ENCODE assay signal across 29 cellular contexts in the genomic region with DNA sequence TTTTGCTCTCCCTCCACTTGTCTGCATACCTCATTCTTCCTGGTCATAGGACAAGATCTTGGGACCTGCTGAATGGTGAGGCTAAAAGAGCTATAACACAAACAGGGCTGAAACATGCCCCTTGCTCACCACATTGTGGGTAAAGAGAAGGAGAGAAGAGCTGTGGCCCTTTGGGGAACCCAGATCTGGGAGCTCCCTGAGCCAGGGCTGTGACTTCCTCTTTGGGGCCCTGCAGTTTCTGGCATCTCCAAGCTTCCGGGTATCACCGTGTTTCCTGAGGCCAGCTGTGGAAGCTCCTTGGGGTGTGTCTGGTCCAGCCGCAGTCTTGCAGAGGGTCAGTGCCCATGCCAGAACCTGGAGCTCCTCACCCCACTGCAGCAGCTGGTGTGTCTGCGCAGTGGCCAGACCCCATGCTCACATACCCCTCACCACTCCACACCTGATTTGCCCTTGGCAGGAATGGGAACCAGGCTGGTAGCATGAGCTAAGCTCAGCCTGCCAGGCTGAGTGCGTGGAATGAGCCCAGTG. TPM values are rescaled to one million over a fixed set of nuclear protein-coding genes. Genes with fewer than 3 reads are reported as not detected.
"Had no signal": no experiment of that assay in that cellular context is flagged by ENCODE, and none has a peak within 500 bp of the region (broad histone marks: within the 10 kb centered on the region; RNA-seq: fewer than 3 reads in every experiment).

No MANE protein-coding gene starts in this region.

- H3K27me3 ChIP-seq: esophagus squamous epithelium, heart right ventricle, neutrophil, pancreas, right lobe of liver, suprapubic skin, transverse colon, upper lobe of right lung, uterus had no signal

- H3K9me3 ChIP-seq: esophagus squamous epithelium, lower lobe of right lung, neutrophil, pancreas, right lobe of liver, suprapubic skin, transverse colon, upper lobe of right lung, uterus had no signal

- H3K4me1 ChIP-seq: esophagus squamous epithelium, heart right ventricle, lower lobe of right lung, pancreas, right lobe of liver, suprapubic skin, transverse colon, upper lobe of right lung, uterus had no signal

- H3K4me3 ChIP-seq: esophagus squamous epithelium, heart right ventricle, lower lobe of right lung, pancreas, right lobe of liver, suprapubic skin, transverse colon, upper lobe of right lung, uterus had no signal

- H3K27ac ChIP-seq: esophagus squamous epithelium, heart right ventricle, lower lobe of right lung, neutrophil, pancreas, right lobe of liver, suprapubic skin, transverse colon, upper lobe of right lung, uterus had no signal

- DNase-seq: cortex of kidney; effector memory CD8-positive, alpha-beta T cell; erythroblast; esophagus squamous epithelium; foreskin melanocyte; glutamatergic neuron; heart right ventricle; hippocampal formation; immature natural killer cell; islet precursor cell; kidney glomerular epithelial cell; left ventricle myocardium superior; lower lobe of right lung; natural killer cell; right lobe of liver; small intestine; stimulated activated CD4-positive, alpha-beta T cell treated with anti-CD3 and anti-CD28 coated beads, Interleukin-12 subunit alpha, Interleukin-12 subunit beta, amount 100 ng/mL, for 4 hours; stimulated activated CD4-positive, alpha-beta T cell treated with anti-CD3 and anti-CD28 coated beads, Interleukin-1b, Interleukin-23, amount 100 ng/mL, for 48 hours; stimulated activated CD4-positive, alpha-beta T cell treated with anti-CD3 and anti-CD28 coated beads, Interleukin-4, amount 100 ng/mL, for 1 hour; stimulated activated CD8-positive, alpha-beta memory T cell treated with anti-CD3 and anti-CD28 coated beads, Interleukin-4, amount 100 ng/mL, for 48 hours; stimulated activated naive CD4-positive, alpha-beta T cell; stimulated activated naive CD8-positive, alpha-beta T cell treated with anti-CD3 and anti-CD28 coated beads, Interleukin-15, amount 100 ng/mL, for 72 hours; transverse colon; upper lobe of right lung; uterus had no signal

- ATAC-seq: effector memory CD8-positive, alpha-beta T cell; left ventricle myocardium superior; natural killer cell; pancreas; stimulated activated naive CD8-positive, alpha-beta T cell treated with anti-CD3 and anti-CD28 coated beads, Interleukin-15, amount 100 ng/mL, for 72 hours had no signal

- H3K36me3 ChIP-seq: esophagus squamous epithelium, heart right ventricle, lower lobe of right lung, neutrophil, pancreas, right lobe of liver, suprapubic skin, transverse colon, upper lobe of right lung, uterus had no signal

RNA-seq across cellular contexts. Expression of gene DKK1, which starts 34.0 kb away (rescaled TPM):
- total RNA-seq: left ventricle myocardium superior, mononuclear cell, natural killer cell, right lobe of liver had no signal
- polyA plus RNA-seq: immature natural killer cell had no signal
